30 cellular contexts compared by ENCODE assay signal in the genomic region with DNA sequence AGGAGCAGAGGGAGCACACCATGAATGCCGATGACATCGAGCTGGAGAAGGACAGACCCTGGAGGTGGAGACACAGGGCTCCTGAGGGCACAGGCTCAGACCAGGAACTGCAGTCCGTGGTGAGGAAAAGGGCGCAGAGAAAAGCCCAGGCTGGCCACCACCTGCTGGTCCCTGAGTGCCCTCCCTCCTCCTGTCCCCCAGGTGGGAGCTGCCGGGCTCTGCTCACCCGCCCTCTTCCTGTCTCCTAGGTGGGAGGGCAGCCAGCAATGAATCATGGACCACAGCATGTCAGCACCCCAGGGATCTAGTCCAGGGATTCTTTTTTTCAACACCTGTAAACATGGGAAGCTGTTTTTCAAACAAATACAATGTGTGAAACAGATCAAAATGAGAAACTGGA.
"Had no signal": no experiment of that assay in that cellular context is flagged by ENCODE, and none has a peak within 500 bp of the region (broad histone marks: within the 10 kb centered on the region; RNA-seq: fewer than 3 reads in every experiment).

No MANE protein-coding gene starts in this region.

- DNase-seq: activated CD4-positive, alpha-beta T cell treated with anti-CD3 and anti-CD28 coated beads for 1 hour; activated CD4-positive, alpha-beta T cell treated with anti-CD3 and anti-CD28 coated beads, Interleukin-2, amount 10 ng/mL, durations not matched to agents 24 days and 14 days; activated CD4-positive, alpha-beta T cell treated with anti-CD3 and anti-CD28 coated beads, Interleukin-2, amount 50 U/mL, for 4 hours; activated CD4-positive, CD25-positive, alpha-beta regulatory T cell; activated CD8-positive, alpha-beta T cell treated with anti-CD3 and anti-CD28 coated beads for 36 hours; activated effector memory CD4-positive, alpha-beta T cell treated with anti-CD3 and anti-CD28 coated beads, Interleukin-2, amount 50 U/mL, for 16 hours; activated naive CD4-positive, alpha-beta T cell; activated naive CD4-positive, alpha-beta T cell treated with anti-CD3 and anti-CD28 coated beads, Interleukin-2, amount 50 U/mL, for 16 hours; activated naive CD8-positive, alpha-beta T cell treated with anti-CD3 and anti-CD28 coated beads for 36 hours; activated T-cell treated with anti-CD3 and anti-CD28 coated beads, Interleukin-2, amount 50 U/mL, for 1 hour; activated T-cell treated with anti-CD3 and anti-CD28 coated beads, Interleukin-2, amount 50 U/mL, for 72 hours; amniotic stem cell; aorta; brain microvascular endothelial cell; central memory CD4-positive, alpha-beta T cell; NCI-H1092 treated with DMSO at 0.1 percent for 48 hours; NCI-H146; NCI-H187; NCI-H2029 treated with DMSO at 0.1 percent for 48 hours; NCI-H2107; NCI-H345; NCI-H524 treated with DMSO at 0.1 percent for 48 hours; NCI-H748 treated with DMSO at 0.1 percent for 48 hours; NK-92 treated with Interleukin-12 subunit alpha and Interleukin-12 subunit beta, amount 100 ng/mL, for 24 hours; Right ventricle myocardium superior; T1000; WERI-Rb-1 had no signal

- H3K27me3 ChIP-seq: brain microvascular endothelial cell had no signal

- ATAC-seq: activated CD8-positive, alpha-beta T cell treated with anti-CD3 and anti-CD28 coated beads for 36 hours; activated T-cell treated with anti-CD3 and anti-CD28 coated beads, Interleukin-2, amount 50 U/mL, for 72 hours; activated T-helper 17 cell treated with anti-CD3 and anti-CD28 coated beads, Interleukin-2, amount 50 U/mL, for 72 hours; SK-N-SH treated with all-trans-retinoic acid at 6 μM for 48 hours had no signal

- H3K36me3 ChIP-seq: brain microvascular endothelial cell, WERI-Rb-1 had no signal

- H3K27ac ChIP-seq: brain microvascular endothelial cell, KMS-11, WERI-Rb-1 had no signal
